In the genomic region with DNA sequence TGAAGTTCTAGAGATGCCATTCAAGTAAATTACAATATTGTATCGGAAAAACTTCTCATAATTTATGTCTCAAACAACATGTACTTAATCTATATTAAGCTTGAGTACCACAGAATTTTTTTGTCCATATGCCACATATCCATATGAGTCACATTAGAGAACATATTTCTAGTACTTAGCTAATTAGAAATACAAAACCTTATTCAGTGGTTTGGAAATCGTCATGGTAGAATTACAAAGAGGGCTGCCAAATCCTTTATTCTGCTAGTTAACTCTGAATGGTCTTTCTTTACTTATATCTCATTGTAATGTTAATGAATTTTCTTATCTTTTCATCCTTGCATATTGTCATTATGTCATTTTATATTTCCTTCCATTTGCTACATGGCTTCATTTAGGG, we compare ENCODE assay signal across 1 cellular context.
TF ChIP-seq lines count a peak whose summit lies in the region.

No MANE protein-coding gene starts in this region.

TF ChIP-seq in GM23338, 12 proteins besides CTCF, POLR2A, EP300 and RAD21 (continued from another document):
- TF ChIP-seq, protein P1, sequence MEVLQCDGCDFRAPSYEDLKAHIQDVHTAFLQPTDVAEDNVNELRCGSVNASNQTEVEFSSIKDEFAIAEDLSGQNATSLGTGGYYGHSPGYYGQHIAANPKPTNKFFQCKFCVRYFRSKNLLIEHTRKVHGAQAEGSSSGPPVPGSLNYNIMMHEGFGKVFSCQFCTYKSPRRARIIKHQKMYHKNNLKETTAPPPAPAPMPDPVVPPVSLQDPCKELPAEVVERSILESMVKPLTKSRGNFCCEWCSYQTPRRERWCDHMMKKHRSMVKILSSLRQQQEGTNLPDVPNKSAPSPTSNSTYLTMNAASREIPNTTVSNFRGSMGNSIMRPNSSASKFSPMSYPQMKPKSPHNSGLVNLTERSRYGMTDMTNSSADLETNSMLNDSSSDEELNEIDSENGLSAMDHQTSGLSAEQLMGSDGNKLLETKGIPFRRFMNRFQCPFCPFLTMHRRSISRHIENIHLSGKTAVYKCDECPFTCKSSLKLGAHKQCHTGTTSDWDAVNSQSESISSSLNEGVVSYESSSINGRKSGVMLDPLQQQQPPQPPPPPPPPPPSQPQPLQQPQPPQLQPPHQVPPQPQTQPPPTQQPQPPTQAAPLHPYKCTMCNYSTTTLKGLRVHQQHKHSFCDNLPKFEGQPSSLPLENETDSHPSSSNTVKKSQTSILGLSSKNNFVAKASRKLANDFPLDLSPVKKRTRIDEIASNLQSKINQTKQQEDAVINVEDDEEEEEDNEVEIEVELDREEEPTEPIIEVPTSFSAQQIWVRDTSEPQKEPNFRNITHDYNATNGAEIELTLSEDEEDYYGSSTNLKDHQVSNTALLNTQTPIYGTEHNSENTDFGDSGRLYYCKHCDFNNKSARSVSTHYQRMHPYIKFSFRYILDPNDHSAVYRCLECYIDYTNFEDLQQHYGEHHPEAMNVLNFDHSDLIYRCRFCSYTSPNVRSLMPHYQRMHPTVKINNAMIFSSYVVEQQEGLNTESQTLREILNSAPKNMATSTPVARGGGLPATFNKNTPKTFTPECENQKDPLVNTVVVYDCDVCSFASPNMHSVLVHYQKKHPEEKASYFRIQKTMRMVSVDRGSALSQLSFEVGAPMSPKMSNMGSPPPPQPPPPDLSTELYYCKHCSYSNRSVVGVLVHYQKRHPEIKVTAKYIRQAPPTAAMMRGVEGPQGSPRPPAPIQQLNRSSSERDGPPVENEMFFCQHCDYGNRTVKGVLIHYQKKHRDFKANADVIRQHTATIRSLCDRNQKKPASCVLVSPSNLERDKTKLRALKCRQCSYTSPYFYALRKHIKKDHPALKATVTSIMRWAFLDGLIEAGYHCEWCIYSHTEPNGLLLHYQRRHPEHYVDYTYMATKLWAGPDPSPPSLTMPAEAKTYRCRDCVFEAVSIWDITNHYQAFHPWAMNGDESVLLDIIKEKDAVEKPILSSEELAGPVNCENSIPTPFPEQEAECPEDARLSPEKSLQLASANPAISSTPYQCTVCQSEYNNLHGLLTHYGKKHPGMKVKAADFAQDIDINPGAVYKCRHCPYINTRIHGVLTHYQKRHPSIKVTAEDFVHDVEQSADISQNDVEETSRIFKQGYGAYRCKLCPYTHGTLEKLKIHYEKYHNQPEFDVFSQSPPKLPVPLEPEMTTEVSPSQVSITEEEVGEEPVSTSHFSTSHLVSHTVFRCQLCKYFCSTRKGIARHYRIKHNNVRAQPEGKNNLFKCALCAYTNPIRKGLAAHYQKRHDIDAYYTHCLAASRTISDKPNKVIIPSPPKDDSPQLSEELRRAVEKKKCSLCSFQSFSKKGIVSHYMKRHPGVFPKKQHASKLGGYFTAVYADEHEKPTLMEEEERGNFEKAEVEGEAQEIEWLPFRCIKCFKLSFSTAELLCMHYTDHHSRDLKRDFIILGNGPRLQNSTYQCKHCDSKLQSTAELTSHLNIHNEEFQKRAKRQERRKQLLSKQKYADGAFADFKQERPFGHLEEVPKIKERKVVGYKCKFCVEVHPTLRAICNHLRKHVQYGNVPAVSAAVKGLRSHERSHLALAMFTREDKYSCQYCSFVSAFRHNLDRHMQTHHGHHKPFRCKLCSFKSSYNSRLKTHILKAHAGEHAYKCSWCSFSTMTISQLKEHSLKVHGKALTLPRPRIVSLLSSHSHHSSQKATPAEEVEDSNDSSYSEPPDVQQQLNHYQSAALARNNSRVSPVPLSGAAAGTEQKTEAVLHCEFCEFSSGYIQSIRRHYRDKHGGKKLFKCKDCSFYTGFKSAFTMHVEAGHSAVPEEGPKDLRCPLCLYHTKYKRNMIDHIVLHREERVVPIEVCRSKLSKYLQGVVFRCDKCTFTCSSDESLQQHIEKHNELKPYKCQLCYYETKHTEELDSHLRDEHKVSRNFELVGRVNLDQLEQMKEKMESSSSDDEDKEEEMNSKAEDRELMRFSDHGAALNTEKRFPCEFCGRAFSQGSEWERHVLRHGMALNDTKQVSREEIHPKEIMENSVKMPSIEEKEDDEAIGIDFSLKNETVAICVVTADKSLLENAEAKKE (CRISPR knock-in tag; IDR thresholded peaks at IDR 0.05) = no peak
